Comparison of ENCODE assay signal across 8 cellular contexts in the genomic region with DNA sequence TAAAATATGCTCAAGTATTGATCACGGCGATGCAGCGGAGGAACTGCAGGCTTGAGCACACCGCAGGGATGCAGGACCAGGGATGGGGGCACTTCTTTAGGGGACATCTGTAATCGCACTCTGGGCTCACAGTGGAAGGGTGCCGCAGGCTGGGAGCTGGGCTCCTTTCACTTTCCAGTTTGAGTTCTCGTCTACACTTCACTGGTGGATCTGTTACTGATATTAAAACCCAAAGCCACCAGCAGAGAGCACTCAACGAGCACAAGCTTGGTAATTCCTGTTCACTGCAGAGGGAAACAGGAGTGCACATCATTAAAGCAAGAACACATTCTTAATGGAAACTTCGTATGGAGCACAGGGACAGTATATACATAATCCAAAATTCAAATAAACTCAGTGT.
DNase-seq lines count a peak whose midpoint lies in the region; ATAC-seq and TF ChIP-seq lines count a peak whose summit lies in the region.

No MANE protein-coding gene starts in this region.

- H3K9me3 Mint-ChIP-seq in activated T-cell treated with anti-CD3 and anti-CD28 coated beads, Interleukin-2, amount 50 U/mL, for 72 hours: no peaks in the 10 kb centered on the region

- peak; percentile 64 for ATAC-seq in HG02642 (IDR thresholded peaks at IDR 0.05; ENCODE audit: poor library complexity, unreplicated experiment)
- ATAC-seq in activated T-cell treated with anti-CD3 and anti-CD28 coated beads, Interleukin-2, amount 50 U/mL, for 72 hours (replicated peaks in 1 of 2): no peak

- no peak for TF ChIP-seq POLR2A in prostate gland (IDR thresholded peaks at IDR 0.05)

- no peaks in the 10 kb centered on the region for H3K27me3 Mint-ChIP-seq in activated T-cell treated with anti-CD3 and anti-CD28 coated beads, Interleukin-2, amount 50 U/mL, for 72 hours (ENCODE audit: low read depth)

- WGBS in prostate gland: 54% methylated on average over 9 of the region's 9 CpGs

- no peaks in the 10 kb centered on the region for H3K9me3 ChIP-seq in prostate gland

- H3K27me3 ChIP-seq in prostate gland (replicated peaks; ENCODE audit: insufficient read depth): no peaks in the 10 kb centered on the region

- no peaks in the 10 kb centered on the region for H3K36me3 ChIP-seq in prostate gland

- no peak overlapping the region for H3K27ac ChIP-seq in prostate gland

- no peaks in the 10 kb centered on the region for H3K4me1 Mint-ChIP-seq in activated T-cell treated with anti-CD3 and anti-CD28 coated beads, Interleukin-2, amount 50 U/mL, for 72 hours (ENCODE audit: low read depth)

- no peak overlapping the region for H3K27ac Mint-ChIP-seq in activated T-cell treated with anti-CD3 and anti-CD28 coated beads, Interleukin-2, amount 50 U/mL, for 72 hours

- peak; percentile 32 for TF ChIP-seq CTCF in GM12864 (IDR thresholded peaks at IDR 0.05; ENCODE audit: low read depth, low read length, missing control alignments)
- peak; percentile 66 for TF ChIP-seq CTCF in fibroblast of pulmonary artery (IDR thresholded peaks at IDR 0.05; ENCODE audit: low read length, missing control alignments)
- TF ChIP-seq CTCF in prostate gland (IDR thresholded peaks at IDR 0.05): peak; percentile 11 to 54 (median 44)

- no peak overlapping the region for H3K4me3 Mint-ChIP-seq in activated T-cell treated with anti-CD3 and anti-CD28 coated beads, Interleukin-2, amount 50 U/mL, for 72 hours

- DNase-seq in GM12864 (ENCODE audit: low read depth): no peak
- DNase-seq in RKO (ENCODE audit: low spot score): peak; percentile 21
- peak; percentile 82 for DNase-seq in fibroblast of pulmonary artery (ENCODE audit: low read depth)
- DNase-seq in prostate gland (ENCODE audit: low spot score): peak; percentile 33
- DNase-seq in NCI-H187 (lab: John Stamatoyannopoulos, UW): no peak
- no peak for DNase-seq in activated T-cell treated with anti-CD3 and anti-CD28 coated beads, Interleukin-2, amount 50 U/mL, for 72 hours
- DNase-seq in activated naive CD4-positive, alpha-beta T cell treated with Interleukin-2 at 50 U/mL for 16 hours: no peak

- intact Hi-C loops in prostate gland (cut with DNase I): loop anchor here (5.0 to 10.0 kb wide), 3 partner anchors 59 to 251 kb away; a partner anchor contains a TSS

- no peaks in the 10 kb centered on the region for H3K36me3 Mint-ChIP-seq in activated T-cell treated with anti-CD3 and anti-CD28 coated beads, Interleukin-2, amount 50 U/mL, for 72 hours (ENCODE audit: insufficient read depth in 2 of 2)

- peaks cover 4% of the 10 kb centered on the region for H3K4me1 ChIP-seq in prostate gland (replicated peaks)

- H3K4me3 ChIP-seq in GM12864 (ENCODE audit: low read depth, low read length): no peak overlapping the region
- H3K4me3 ChIP-seq in fibroblast of pulmonary artery (replicated peaks; ENCODE audit: low read depth, low read length): no peak overlapping the region
- H3K4me3 ChIP-seq in prostate gland: no peak overlapping the region

Comparison
In these comparisons a context has a peak if more than half of its experiments do, and no peak if none do; other contexts are left out.
1. DNase-seq: peak in RKO (single experiment), fibroblast of pulmonary artery (single experiment) and prostate gland (single experiment); none in GM12864 (single experiment), NCI-H187 (0 of 2), activated T-cell treated with anti-CD3 and anti-CD28 coated beads, Interleukin-2, amount 50 U/mL, for 72 hours (0 of 2) and activated naive CD4-positive, alpha-beta T cell treated with Interleukin-2 at 50 U/mL for 16 hours (single experiment).
2. Peak in every context shown above with its lines, with median percentiles within 50 percentile points of each other: CTCF ChIP-seq.